17 cellular contexts compared by ENCODE assay signal in the genomic region with DNA sequence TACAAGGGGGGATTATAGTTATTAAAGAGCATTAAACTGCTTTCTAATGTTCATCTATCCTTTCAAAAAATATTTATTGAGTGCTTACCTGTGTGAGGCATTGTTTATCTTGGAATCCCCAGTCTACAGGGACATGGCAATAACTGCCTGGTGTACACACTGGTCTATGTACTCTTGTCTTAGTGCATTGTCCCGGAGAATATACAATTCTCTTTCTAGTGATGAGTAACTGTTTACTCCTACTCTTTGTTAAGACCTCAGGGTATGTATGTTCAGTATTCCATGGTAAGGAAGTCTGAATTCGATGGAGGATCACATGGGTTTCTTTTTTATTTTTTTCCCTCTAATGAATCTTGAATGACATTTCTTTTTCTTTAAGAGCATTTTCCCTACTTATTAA.
DNase-seq lines count a peak whose midpoint lies in the region; ATAC-seq and TF ChIP-seq lines count a peak whose summit lies in the region.
"Had no signal": no experiment of that assay in that cellular context is flagged by ENCODE, and none has a peak within 500 bp of the region (broad histone marks: within the 10 kb centered on the region; RNA-seq: fewer than 3 reads in every experiment).

No MANE protein-coding gene starts in this region.

- H3K36me3 Mint-ChIP-seq in CD4-positive, alpha-beta memory T cell, result no peaks in the 10 kb centered on the region
- H3K36me3 Mint-ChIP-seq: activated naive CD4-positive, alpha-beta T cell treated with anti-CD3 and anti-CD28 coated beads, Interleukin-2, amount 50 U/mL, for 72 hours; CD14-positive monocyte; stimulated activated memory B cell treated with anti-CD40 and anti-IgM and Interleukin-4, amounts not matched to agents 10 μg/mL and 1 μg/mL and 100 μg/mL, for 72 hours had no signal

- ATAC-seq in GM21515 (IDR thresholded peaks at IDR 0.05; ENCODE audit: unreplicated experiment), result no peak
- ATAC-seq: stimulated activated memory B cell treated with anti-CD40 and anti-IgM and Interleukin-4, amounts not matched to agents 10 μg/mL and 1 μg/mL and 100 μg/mL, for 72 hours had no signal

- H3K9me3 Mint-ChIP-seq in CD4-positive, alpha-beta memory T cell, result peaks cover 0 to 4% (median 0%) of the 10 kb centered on the region in 8 donors

- CTCF ChIA-PET in CD4-positive, alpha-beta memory T cell (lab: Charles Lee; ENCODE audit: partially characterized antibody), result no interaction called here

- H3K27ac ChIP-seq in SJCRH30 (peak overlapping the region; percentile 55), epithelial cell of prostate (peak overlapping the region; percentile 71), osteoblast (ENCODE audit: low read depth, low read length) (peak overlapping the region; percentile 85)
- H3K27ac ChIP-seq in effector memory CD4-positive, alpha-beta T cell (ENCODE audit: insufficient read depth, low read length, poor library complexity, severe bottlenecking), result no peak overlapping the region
- H3K27ac ChIP-seq in CD4-positive, alpha-beta memory T cell (ENCODE audit: low read depth, low read length), result no peak overlapping the region
- H3K27ac ChIP-seq: VCaP had no signal

- TF ChIP-seq CTCF in osteoblast (IDR thresholded peaks at IDR 0.05; ENCODE audit: extremely low read depth, low read depth, low read length), result no peak

- intact Hi-C loops in CD4-positive, alpha-beta memory T cell (cut with micrococcal nuclease), result no loop called here

- no peaks in the 10 kb centered on the region for H3K79me2 ChIP-seq in osteoblast (ENCODE audit: insufficient read depth, low read length)

- peak; percentile 10 for DNase-seq in H4 (ENCODE audit: low spot score)
- no peak for DNase-seq in SJCRH30
- DNase-seq in epithelial cell of prostate (ENCODE audit: low read depth, low spot score), result peak; percentile 64
- DNase-seq in osteoblast (ENCODE audit: insufficient read length, low spot score, missing footprints), result no peak
- DNase-seq in effector memory CD4-positive, alpha-beta T cell, result no peak
- no peak for DNase-seq in activated CD8-positive, alpha-beta memory T cell treated with anti-CD3 and anti-CD28 coated beads for 24 hours
- no peak for DNase-seq in CD4-positive, alpha-beta memory T cell
- DNase-seq: H7; NCI-H2081 treated with DMSO at 0.1 percent for 48 hours; NCI-H82; right cardiac atrium; stimulated activated CD4-positive, alpha-beta T cell treated with anti-CD3 and anti-CD28 coated beads, Interleukin-4, amount 100 ng/mL, for 24 hours had no signal

- H3K4me1 Mint-ChIP-seq in CD4-positive, alpha-beta memory T cell, result no peaks in the 10 kb centered on the region
- H3K4me1 Mint-ChIP-seq: CD14-positive monocyte; stimulated activated memory B cell treated with anti-CD40 and anti-IgM and Interleukin-4, amounts not matched to agents 10 μg/mL and 1 μg/mL and 100 μg/mL, for 72 hours had no signal

- H4K20me1 ChIP-seq in osteoblast (ENCODE audit: insufficient read depth, low read length), result no peaks in the 10 kb centered on the region

- H3K4me1 ChIP-seq in SJCRH30 (peaks cover 24% of the 10 kb centered on the region), osteoblast (ENCODE audit: insufficient read depth, low read length) (peaks cover 24% of the 10 kb centered on the region)
- no peaks in the 10 kb centered on the region for H3K4me1 ChIP-seq in effector memory CD4-positive, alpha-beta T cell (ENCODE audit: control insufficient read depth, insufficient read depth, low read length, poor library complexity, severe bottlenecking)
- H3K4me1 ChIP-seq in CD4-positive, alpha-beta memory T cell (ENCODE audit: insufficient read depth, low read length), result no peaks in the 10 kb centered on the region

- H3K9me3 ChIP-seq in SJCRH30 (replicated peaks) (no peaks in the 10 kb centered on the region), osteoblast (ENCODE audit: low read depth, low read length) (no peaks in the 10 kb centered on the region)
- no peaks in the 10 kb centered on the region for H3K9me3 ChIP-seq in effector memory CD4-positive, alpha-beta T cell (ENCODE audit: control insufficient read depth, low read length)
- H3K9me3 ChIP-seq in CD4-positive, alpha-beta memory T cell (ENCODE audit: control insufficient read depth in 1 of 2, low read length in 2 of 2), result no peaks in the 10 kb centered on the region

- H3K4me3 Mint-ChIP-seq in CD4-positive, alpha-beta memory T cell, result no peak overlapping the region
- H3K4me3 Mint-ChIP-seq: CD14-positive monocyte; stimulated activated memory B cell treated with anti-CD40 and anti-IgM and Interleukin-4, amounts not matched to agents 10 μg/mL and 1 μg/mL and 100 μg/mL, for 72 hours had no signal

- peaks cover 2 to 5% of the 10 kb centered on the region in 2 donors for H3K27me3 Mint-ChIP-seq in CD4-positive, alpha-beta memory T cell
- H3K27me3 Mint-ChIP-seq: stimulated activated memory B cell treated with anti-CD40 and anti-IgM and Interleukin-4, amounts not matched to agents 10 μg/mL and 1 μg/mL and 100 μg/mL, for 72 hours had no signal

- POLR2A ChIA-PET in CD4-positive, alpha-beta memory T cell (lab: Charles Lee; ENCODE audit: partially characterized antibody), result no interaction called here

- H3K36me3 ChIP-seq in SJCRH30 (no peaks in the 10 kb centered on the region), osteoblast (ENCODE audit: insufficient read depth, low read length) (no peaks in the 10 kb centered on the region)
- no peaks in the 10 kb centered on the region for H3K36me3 ChIP-seq in effector memory CD4-positive, alpha-beta T cell (ENCODE audit: control insufficient read depth, insufficient read depth, low read length)
- no peaks in the 10 kb centered on the region for H3K36me3 ChIP-seq in CD4-positive, alpha-beta memory T cell (ENCODE audit: insufficient read depth, low read length)

- no peak overlapping the region for H3K27ac Mint-ChIP-seq in CD4-positive, alpha-beta memory T cell
- H3K27ac Mint-ChIP-seq: CD14-positive monocyte; stimulated activated memory B cell treated with anti-CD40 and anti-IgM and Interleukin-4, amounts not matched to agents 10 μg/mL and 1 μg/mL and 100 μg/mL, for 72 hours had no signal

- H3K27me3 ChIP-seq in SJCRH30 (no peaks in the 10 kb centered on the region), osteoblast (ENCODE audit: insufficient read depth, low read length) (no peaks in the 10 kb centered on the region)
- H3K27me3 ChIP-seq in effector memory CD4-positive, alpha-beta T cell (replicated peaks; ENCODE audit: control insufficient read depth, insufficient read depth, low read length, poor library complexity, severe bottlenecking), result no peaks in the 10 kb centered on the region
- no peaks in the 10 kb centered on the region for H3K27me3 ChIP-seq in CD4-positive, alpha-beta memory T cell (ENCODE audit: insufficient read depth, low read length)

- no peak overlapping the region for H2AFZ ChIP-seq in osteoblast (ENCODE audit: low read length)

- no peak overlapping the region for H3K4me3 ChIP-seq in SJCRH30
- H3K4me3 ChIP-seq in osteoblast (ENCODE audit: insufficient read depth, low read length), result no peak overlapping the region
- no peak overlapping the region for H3K4me3 ChIP-seq in effector memory CD4-positive, alpha-beta T cell (ENCODE audit: insufficient read depth, low read depth, low read length, poor library complexity, severe bottlenecking)
- no peak overlapping the region for H3K4me3 ChIP-seq in CD4-positive, alpha-beta memory T cell (ENCODE audit: low read length in 2 of 2)

- no peak overlapping the region for H3K4me2 ChIP-seq in osteoblast (ENCODE audit: insufficient read depth, low read length)

Comparison
In these comparisons a context has a peak if more than half of its experiments do, and no peak if none do; other contexts are left out.
1. DNase-seq: peak in H4 (single experiment) and epithelial cell of prostate (single experiment); none in SJCRH30 (0 of 2), osteoblast (single experiment), effector memory CD4-positive, alpha-beta T cell (0 of 3), activated CD8-positive, alpha-beta memory T cell treated with anti-CD3 and anti-CD28 coated beads for 24 hours (single experiment) and CD4-positive, alpha-beta memory T cell (0 of 5).
2. H3K27ac ChIP-seq: peak in SJCRH30 (single experiment), epithelial cell of prostate (single experiment) and osteoblast (single experiment); none in effector memory CD4-positive, alpha-beta T cell (single experiment) and CD4-positive, alpha-beta memory T cell (single experiment).